9 cellular contexts compared by ENCODE assay signal in the genomic region with DNA sequence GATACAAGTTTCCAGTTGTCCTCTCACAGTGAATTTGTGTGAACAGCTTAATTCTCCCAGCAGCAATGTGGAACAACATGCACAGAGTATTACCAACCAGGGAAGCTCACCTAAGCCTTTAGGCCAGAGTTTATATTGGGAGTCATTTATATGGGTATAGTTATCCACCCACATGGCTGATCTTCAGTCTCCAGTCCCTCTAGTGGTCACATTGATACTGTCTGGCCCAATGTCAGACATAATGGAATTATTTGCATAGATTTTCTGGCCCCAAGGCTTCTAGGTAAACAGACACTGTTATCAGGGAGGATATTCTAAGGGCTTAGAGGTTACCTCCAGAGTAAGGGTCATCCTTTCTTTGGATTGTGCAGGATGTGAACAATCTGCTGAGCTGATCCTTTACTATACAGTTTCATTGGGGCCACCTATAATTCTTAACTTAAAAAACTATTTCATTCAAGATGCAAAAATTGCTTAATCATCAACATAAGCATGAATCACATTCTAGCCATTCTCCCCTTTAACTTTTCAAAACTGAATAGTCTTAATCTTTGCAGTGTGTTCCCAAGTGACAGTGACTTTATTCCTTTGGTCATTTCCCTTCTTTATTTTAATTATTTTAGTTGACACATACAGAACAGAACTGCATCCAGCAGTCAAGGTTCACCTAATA.
DNase-seq lines count a peak whose midpoint lies in the region; ATAC-seq and TF ChIP-seq lines count a peak whose summit lies in the region.
"Had no signal": no experiment of that assay in that cellular context is flagged by ENCODE, and none has a peak within 500 bp of the region (broad histone marks: within the 10 kb centered on the region; RNA-seq: fewer than 3 reads in every experiment).

No MANE protein-coding gene starts in this region.

- no peak overlapping the region for H2AFZ ChIP-seq in hepatocyte

- no peaks in the 10 kb centered on the region for H3K79me2 ChIP-seq in hepatocyte

- no peaks in the 10 kb centered on the region for H3K27me3 Mint-ChIP-seq in CD4-positive, alpha-beta T cell
- H3K27me3 Mint-ChIP-seq: IgD-negative memory B cell had no signal

- no peak overlapping the region for H3K4me3 Mint-ChIP-seq in CD4-positive, alpha-beta T cell
- H3K4me3 Mint-ChIP-seq: IgD-negative memory B cell had no signal

- no peaks in the 10 kb centered on the region for H3K4me1 Mint-ChIP-seq in CD4-positive, alpha-beta T cell (ENCODE audit: low read depth)

- H3K4me2 ChIP-seq in hepatocyte, result no peak overlapping the region

- no peak for ATAC-seq in CD4-positive, alpha-beta T cell (ENCODE audit: poor library complexity)
- ATAC-seq in GM18907 (IDR thresholded peaks at IDR 0.05; ENCODE audit: unreplicated experiment) (peak; percentile 68), GM21447 (IDR thresholded peaks at IDR 0.05; ENCODE audit: unreplicated experiment) (no peak)

- H3K27ac ChIP-seq in CD4-positive, alpha-beta T cell (ENCODE audit: low read depth, low read length), result no peak overlapping the region
- no peak overlapping the region for H3K27ac ChIP-seq in hepatocyte

- POLR2A ChIA-PET in CD4-positive, alpha-beta T cell (lab: Charles Lee), result no interaction called here

- intact Hi-C loops in CD4-positive, alpha-beta T cell (cut with DNase I, micrococcal nuclease), result no loop called here

- no peaks in the 10 kb centered on the region for H3K27me3 ChIP-seq in CD4-positive, alpha-beta T cell (ENCODE audit: control insufficient read depth, insufficient read depth, low read length)
- H3K27me3 ChIP-seq in hepatocyte, result no peaks in the 10 kb centered on the region
- no peaks in the 10 kb centered on the region for H3K27me3 ChIP-seq in MG63

- no peaks in the 10 kb centered on the region for H3K4me1 ChIP-seq in hepatocyte (ENCODE audit: insufficient read depth)

- H3K9me2 ChIP-seq in hepatocyte (replicated peaks; ENCODE audit: insufficient read depth), result no peaks in the 10 kb centered on the region

- CTCF ChIA-PET in CD4-positive, alpha-beta T cell (lab: Charles Lee), result no interaction called here

- peak; percentile 34 for TF ChIP-seq CTCF in CD4-positive, alpha-beta T cell (IDR thresholded peaks at IDR 0.05)
- peak; percentile 41 for TF ChIP-seq CTCF in hepatocyte (IDR thresholded peaks at IDR 0.05; ENCODE audit: poor library complexity)

- H3K36me3 ChIP-seq in hepatocyte (replicated peaks; ENCODE audit: insufficient read depth, low read depth) (no peaks in the 10 kb centered on the region), MG63 (no peaks in the 10 kb centered on the region)

- H3K9me3 Mint-ChIP-seq in CD4-positive, alpha-beta T cell, result peaks cover 8% of the 10 kb centered on the region

- no peak for DNase-seq in CD4-positive, alpha-beta T cell
- DNase-seq in NCI-H82 treated with DMSO at 0.1 percent for 48 hours (lab: John Stamatoyannopoulos, UW; ENCODE audit: unreplicated experiment), result peak; percentile 65
- peak; percentile 25 for DNase-seq in hepatocyte (ENCODE audit: low spot score)
- no peak for DNase-seq in NCI-H128 (lab: John Stamatoyannopoulos, UW; ENCODE audit: unreplicated experiment)
- DNase-seq in activated CD4-positive, CD25-positive, alpha-beta regulatory T cell (lab: John Stamatoyannopoulos, UW), result no peak
- no peak for DNase-seq in MG63

- no peaks in the 10 kb centered on the region for H4K20me1 ChIP-seq in hepatocyte (ENCODE audit: insufficient read depth, poor library complexity, severe bottlenecking)

- no peaks in the 10 kb centered on the region for H3K9me3 ChIP-seq in CD4-positive, alpha-beta T cell (ENCODE audit: control insufficient read depth, low read length)
- no peaks in the 10 kb centered on the region for H3K9me3 ChIP-seq in hepatocyte (ENCODE audit: low read depth)
- no peaks in the 10 kb centered on the region for H3K9me3 ChIP-seq in MG63

- no peak overlapping the region for H3K4me3 ChIP-seq in hepatocyte
- no peak overlapping the region for H3K4me3 ChIP-seq in MG63

- no peak overlapping the region for H3K27ac Mint-ChIP-seq in CD4-positive, alpha-beta T cell
- H3K27ac Mint-ChIP-seq: IgD-negative memory B cell had no signal

- H3K36me3 Mint-ChIP-seq in CD4-positive, alpha-beta T cell (ENCODE audit: low read depth), result peaks cover 22% of the 10 kb centered on the region

Comparison
In these comparisons a context has a peak if more than half of its experiments do, and no peak if none do; other contexts are left out.
1. DNase-seq: peak in NCI-H82 treated with DMSO at 0.1 percent for 48 hours (single experiment) and hepatocyte (single experiment); none in CD4-positive, alpha-beta T cell (0 of 10), NCI-H128 (single experiment), activated CD4-positive, CD25-positive, alpha-beta regulatory T cell (0 of 4) and MG63 (single experiment).